2 cellular contexts compared by ENCODE assay signal in the genomic region with DNA sequence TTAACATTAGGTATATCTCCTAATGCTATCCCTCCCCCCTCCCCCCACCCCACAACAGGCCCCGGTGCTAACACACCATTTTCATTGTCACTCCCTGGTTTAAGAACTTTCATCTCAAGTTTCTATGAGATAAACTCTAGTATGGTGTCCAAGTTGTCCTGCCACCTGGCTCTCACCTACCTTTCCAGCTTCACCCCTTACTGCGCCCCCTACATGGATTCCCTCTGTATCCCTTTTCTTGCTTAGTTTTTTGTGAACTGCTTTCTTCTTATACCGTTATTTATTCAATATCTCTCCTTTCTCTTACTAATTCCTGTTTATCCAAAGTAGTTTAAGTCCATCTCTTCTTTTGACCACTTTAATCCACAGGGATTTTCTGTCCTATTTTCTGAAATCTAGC.
TF ChIP-seq lines count a peak whose summit lies in the region.

No MANE protein-coding gene starts in this region.

TF ChIP-seq in SK-N-SH, 30 proteins besides CTCF, POLR2A, EP300 and RAD21 (continued from another document):
- TF ChIP-seq RCOR1 (IDR thresholded peaks at IDR 0.05; ENCODE audit: low read length) = no peak
- TF ChIP-seq RXRA (IDR thresholded peaks at IDR 0.05; ENCODE audit: borderline replicate concordance, low read depth) = no peak
- no peak for TF ChIP-seq SMC3 (IDR thresholded peaks at IDR 0.05; ENCODE audit: low read depth, low read length)
- TF ChIP-seq FOXM1 (IDR thresholded peaks at IDR 0.05; ENCODE audit: low read depth) = no peak
- no peak for TF ChIP-seq ELF1 (IDR thresholded peaks at IDR 0.05)
- TF ChIP-seq, protein P1, sequence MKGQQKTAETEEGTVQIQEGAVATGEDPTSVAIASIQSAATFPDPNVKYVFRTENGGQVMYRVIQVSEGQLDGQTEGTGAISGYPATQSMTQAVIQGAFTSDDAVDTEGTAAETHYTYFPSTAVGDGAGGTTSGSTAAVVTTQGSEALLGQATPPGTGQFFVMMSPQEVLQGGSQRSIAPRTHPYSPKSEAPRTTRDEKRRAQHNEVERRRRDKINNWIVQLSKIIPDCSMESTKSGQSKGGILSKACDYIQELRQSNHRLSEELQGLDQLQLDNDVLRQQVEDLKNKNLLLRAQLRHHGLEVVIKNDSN (IDR thresholded peaks at IDR 0.05; ENCODE audit: borderline replicate concordance, low read depth) = no peak
- no peak for TF ChIP-seq FOXJ3 (CRISPR knock-in tag; IDR thresholded peaks at IDR 0.05)
- TF ChIP-seq RFX5 (IDR thresholded peaks at IDR 0.05; ENCODE audit: low read length) = no peak
- TF ChIP-seq, protein P2, sequence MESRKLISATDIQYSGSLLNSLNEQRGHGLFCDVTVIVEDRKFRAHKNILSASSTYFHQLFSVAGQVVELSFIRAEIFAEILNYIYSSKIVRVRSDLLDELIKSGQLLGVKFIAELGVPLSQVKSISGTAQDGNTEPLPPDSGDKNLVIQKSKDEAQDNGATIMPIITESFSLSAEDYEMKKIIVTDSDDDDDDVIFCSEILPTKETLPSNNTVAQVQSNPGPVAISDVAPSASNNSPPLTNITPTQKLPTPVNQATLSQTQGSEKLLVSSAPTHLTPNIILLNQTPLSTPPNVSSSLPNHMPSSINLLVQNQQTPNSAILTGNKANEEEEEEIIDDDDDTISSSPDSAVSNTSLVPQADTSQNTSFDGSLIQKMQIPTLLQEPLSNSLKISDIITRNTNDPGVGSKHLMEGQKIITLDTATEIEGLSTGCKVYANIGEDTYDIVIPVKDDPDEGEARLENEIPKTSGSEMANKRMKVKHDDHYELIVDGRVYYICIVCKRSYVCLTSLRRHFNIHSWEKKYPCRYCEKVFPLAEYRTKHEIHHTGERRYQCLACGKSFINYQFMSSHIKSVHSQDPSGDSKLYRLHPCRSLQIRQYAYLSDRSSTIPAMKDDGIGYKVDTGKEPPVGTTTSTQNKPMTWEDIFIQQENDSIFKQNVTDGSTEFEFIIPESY (IDR thresholded peaks at IDR 0.05; ENCODE audit: borderline replicate concordance, low read depth) = no peak
- TF ChIP-seq JUND (IDR thresholded peaks at IDR 0.05) = no peak
- TF ChIP-seq EZH2phosphoT487 (IDR thresholded peaks at IDR 0.05; ENCODE audit: borderline replicate concordance, low read depth) = no peak
- TF ChIP-seq, protein P3, sequence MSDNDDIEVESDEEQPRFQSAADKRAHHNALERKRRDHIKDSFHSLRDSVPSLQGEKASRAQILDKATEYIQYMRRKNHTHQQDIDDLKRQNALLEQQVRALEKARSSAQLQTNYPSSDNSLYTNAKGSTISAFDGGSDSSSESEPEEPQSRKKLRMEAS (IDR thresholded peaks at IDR 0.05; ENCODE audit: low read depth) = no peak
- TF ChIP-seq, protein P4, sequence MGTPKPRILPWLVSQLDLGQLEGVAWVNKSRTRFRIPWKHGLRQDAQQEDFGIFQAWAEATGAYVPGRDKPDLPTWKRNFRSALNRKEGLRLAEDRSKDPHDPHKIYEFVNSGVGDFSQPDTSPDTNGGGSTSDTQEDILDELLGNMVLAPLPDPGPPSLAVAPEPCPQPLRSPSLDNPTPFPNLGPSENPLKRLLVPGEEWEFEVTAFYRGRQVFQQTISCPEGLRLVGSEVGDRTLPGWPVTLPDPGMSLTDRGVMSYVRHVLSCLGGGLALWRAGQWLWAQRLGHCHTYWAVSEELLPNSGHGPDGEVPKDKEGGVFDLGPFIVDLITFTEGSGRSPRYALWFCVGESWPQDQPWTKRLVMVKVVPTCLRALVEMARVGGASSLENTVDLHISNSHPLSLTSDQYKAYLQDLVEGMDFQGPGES (IDR thresholded peaks at IDR 0.05; ENCODE audit: low read depth, low read length) = no peak
- TF ChIP-seq, protein P5, sequence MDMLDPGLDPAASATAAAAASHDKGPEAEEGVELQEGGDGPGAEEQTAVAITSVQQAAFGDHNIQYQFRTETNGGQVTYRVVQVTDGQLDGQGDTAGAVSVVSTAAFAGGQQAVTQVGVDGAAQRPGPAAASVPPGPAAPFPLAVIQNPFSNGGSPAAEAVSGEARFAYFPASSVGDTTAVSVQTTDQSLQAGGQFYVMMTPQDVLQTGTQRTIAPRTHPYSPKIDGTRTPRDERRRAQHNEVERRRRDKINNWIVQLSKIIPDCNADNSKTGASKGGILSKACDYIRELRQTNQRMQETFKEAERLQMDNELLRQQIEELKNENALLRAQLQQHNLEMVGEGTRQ (IDR thresholded peaks at IDR 0.05; ENCODE audit: borderline replicate concordance, low read depth, low read length) = no peak
TF ChIP-seq in SK-N-SH: peak in this region for 0.

TF ChIP-seq in SK-N-SH treated with all-trans-retinoic acid at 6 μM for 48 hours, 23 proteins besides CTCF, POLR2A, EP300 and RAD21 (continued from another document):
- TF ChIP-seq ZFP3 (CRISPR knock-in tag; IDR thresholded peaks at IDR 0.05) = no peak
- TF ChIP-seq, protein P6, sequence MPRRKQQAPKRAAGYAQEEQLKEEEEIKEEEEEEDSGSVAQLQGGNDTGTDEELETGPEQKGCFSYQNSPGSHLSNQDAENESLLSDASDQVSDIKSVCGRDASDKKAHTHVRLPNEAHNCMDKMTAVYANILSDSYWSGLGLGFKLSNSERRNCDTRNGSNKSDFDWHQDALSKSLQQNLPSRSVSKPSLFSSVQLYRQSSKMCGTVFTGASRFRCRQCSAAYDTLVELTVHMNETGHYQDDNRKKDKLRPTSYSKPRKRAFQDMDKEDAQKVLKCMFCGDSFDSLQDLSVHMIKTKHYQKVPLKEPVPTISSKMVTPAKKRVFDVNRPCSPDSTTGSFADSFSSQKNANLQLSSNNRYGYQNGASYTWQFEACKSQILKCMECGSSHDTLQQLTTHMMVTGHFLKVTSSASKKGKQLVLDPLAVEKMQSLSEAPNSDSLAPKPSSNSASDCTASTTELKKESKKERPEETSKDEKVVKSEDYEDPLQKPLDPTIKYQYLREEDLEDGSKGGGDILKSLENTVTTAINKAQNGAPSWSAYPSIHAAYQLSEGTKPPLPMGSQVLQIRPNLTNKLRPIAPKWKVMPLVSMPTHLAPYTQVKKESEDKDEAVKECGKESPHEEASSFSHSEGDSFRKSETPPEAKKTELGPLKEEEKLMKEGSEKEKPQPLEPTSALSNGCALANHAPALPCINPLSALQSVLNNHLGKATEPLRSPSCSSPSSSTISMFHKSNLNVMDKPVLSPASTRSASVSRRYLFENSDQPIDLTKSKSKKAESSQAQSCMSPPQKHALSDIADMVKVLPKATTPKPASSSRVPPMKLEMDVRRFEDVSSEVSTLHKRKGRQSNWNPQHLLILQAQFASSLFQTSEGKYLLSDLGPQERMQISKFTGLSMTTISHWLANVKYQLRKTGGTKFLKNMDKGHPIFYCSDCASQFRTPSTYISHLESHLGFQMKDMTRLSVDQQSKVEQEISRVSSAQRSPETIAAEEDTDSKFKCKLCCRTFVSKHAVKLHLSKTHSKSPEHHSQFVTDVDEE (CRISPR knock-in tag; IDR thresholded peaks at IDR 0.05) = no peak
